ENCODE assay signal across 8 cellular contexts in genomic region chr17:38729368-38729885, GRCh38. TPM values are rescaled to one million over a fixed set of nuclear protein-coding genes. Genes with fewer than 3 reads are reported as not detected.
DNase-seq lines count a peak whose midpoint lies in the region; ATAC-seq, FAIRE-seq and TF ChIP-seq lines count a peak whose summit lies in the region.

No MANE protein-coding gene starts in this region.

- peak overlapping the region; percentile 53 for H3K27ac ChIP-seq in CD8-positive, alpha-beta T cell (ENCODE audit: low read depth, low read length)
- H3K27ac ChIP-seq in PC-9 (no peak overlapping the region), endothelial cell of umbilical vein (ENCODE audit: insufficient read depth, low read depth, low read length) (no peak overlapping the region), ovary (peak overlapping the region; percentile 70 to 74)

- no peaks in the 10 kb centered on the region for H3K9me3 ChIP-seq in CD8-positive, alpha-beta T cell (ENCODE audit: low read length)
- H3K9me3 ChIP-seq in PC-9 (ENCODE audit: insufficient read depth, low read depth) (no peaks in the 10 kb centered on the region), endothelial cell of umbilical vein (replicated peaks; ENCODE audit: control insufficient read depth, insufficient read depth, low read length) (no peaks in the 10 kb centered on the region), ovary (no peaks in the 10 kb centered on the region)

- H2AFZ ChIP-seq in PC-9, result no peak overlapping the region
- peak overlapping the region; percentile 55 for H2AFZ ChIP-seq in endothelial cell of umbilical vein (ENCODE audit: low read depth, low read length)

- ATAC-seq in CD8-positive, alpha-beta T cell, result no peak
- ATAC-seq in GM21515 (IDR thresholded peaks at IDR 0.05; ENCODE audit: unreplicated experiment) (no peak), HG03095 (IDR thresholded peaks at IDR 0.05; ENCODE audit: unreplicated experiment) (no peak), HG03196 (IDR thresholded peaks at IDR 0.05; ENCODE audit: unreplicated experiment) (no peak)

- DNase-seq in CD8-positive, alpha-beta T cell, result no peak
- DNase-seq in PC-9 (no peak), endothelial cell of umbilical vein (ENCODE audit: low read depth, low spot score) (no peak), ovary (no peak), HPDE6-E6E7 (ENCODE audit: extremely low spot score) (no peak)

- H3K79me2 ChIP-seq in PC-9 (ENCODE audit: low read depth), result peaks cover 21% of the 10 kb centered on the region
- peaks cover 3% of the 10 kb centered on the region for H3K79me2 ChIP-seq in endothelial cell of umbilical vein (ENCODE audit: control insufficient read depth, insufficient read depth, low read length)

- no peaks in the 10 kb centered on the region for H3K9me2 ChIP-seq in PC-9 (ENCODE audit: insufficient read depth)

- no TSS peak for BruUV-seq in PC-9 (replicated peaks; lab: Mats Ljungman, UMichigan)
- BruUV-seq in endothelial cell of umbilical vein (replicated peaks; lab: Mats Ljungman, UMichigan), result TSS peak; percentile 5

- H3K4me3 Mint-ChIP-seq in CD8-positive, alpha-beta T cell, result peak overlapping the region; percentile 69

- intact Hi-C loops in CD8-positive, alpha-beta T cell (cut with DNase I, micrococcal nuclease), result loop anchor here in 1 of 2 experiments (2.0 kb wide), 1 partner anchor 69 kb away; the partner anchor contains the start of gene PIP4K2B
- intact Hi-C loops in PC-9 (cut with micrococcal nuclease; ENCODE audit: unreplicated experiment) (no loop called here), endothelial cell of umbilical vein (cut with micrococcal nuclease) (no loop called here), ovary (cut with DNase I) (no loop called here)

- no peaks in the 10 kb centered on the region for H3K9me1 ChIP-seq in endothelial cell of umbilical vein (replicated peaks; ENCODE audit: control insufficient read depth, extremely low read depth, insufficient read depth, low read length)

- FAIRE-seq in endothelial cell of umbilical vein (lab: Jason Lieb, UNC), result no peak

- WGBS in ovary, 3 donors, result 16 to 20% (median 19%) methylated on average over 14 of the region's 14 CpGs

- peaks cover 17% of the 10 kb centered on the region for H3K36me3 Mint-ChIP-seq in CD8-positive, alpha-beta T cell

- CTCF ChIA-PET in CD8-positive, alpha-beta T cell (lab: Charles Lee), result interaction anchor here (0.6 to 3.2 kb wide), 9 partner anchors 12 to 435 kb away, joined by 3 to 20 read pairs (median 4); partner anchors contain the start of genes EPOP and MLLT6
- CTCF ChIA-PET in PC-9 (lab: Charles Lee) (no interaction called here), endothelial cell of umbilical vein (lab: Charles Lee) (interaction anchor here (0.7 to 3.0 kb wide), 4 partner anchors 19 to 171 kb away, joined by 3 to 9 read pairs (median 6); no protein-coding TSS in a partner anchor)

- peak overlapping the region; percentile 52 for H3K9ac ChIP-seq in endothelial cell of umbilical vein (replicated peaks; ENCODE audit: extremely low read depth, insufficient read depth, low read length)

- TF ChIP-seq EP300 in ovary (IDR thresholded peaks at IDR 0.05), result no peak

- no peaks in the 10 kb centered on the region for H3K9me3 Mint-ChIP-seq in CD8-positive, alpha-beta T cell

- H3F3A ChIP-seq in PC-9 (ENCODE audit: insufficient read depth, low read depth), result peaks cover 43% of the 10 kb centered on the region; the same call in 1 of the 2 replicates

- TF ChIP-seq POLR2A in endothelial cell of umbilical vein (IDR thresholded peaks at IDR 0.05; ENCODE audit: low read depth, low read length), result no peak
- no peak for TF ChIP-seq POLR2A in ovary (IDR thresholded peaks at IDR 0.05)

- H3K27me3 Mint-ChIP-seq in CD8-positive, alpha-beta T cell (ENCODE audit: low read depth), result no peaks in the 10 kb centered on the region

- dilution Hi-C loops in endothelial cell of umbilical vein (cut with MboI; ENCODE audit: extremely low pct_ligation_motif_present, low sequenced_read_pairs), result no loop called here

- POLR2A ChIA-PET in CD8-positive, alpha-beta T cell (lab: Charles Lee), result interaction anchor here (0.9 to 3.8 kb wide), 8 partner anchors 8 to 53 kb away, joined by 3 to 89 read pairs (median 14); partner anchors contain the start of genes MLLT6 and PSMB3
- POLR2A ChIA-PET in PC-9 (lab: Charles Lee; ENCODE audit: unreplicated experiment), result no interaction called here
- POLR2A ChIA-PET in endothelial cell of umbilical vein (lab: Charles Lee), result no interaction called here

- no peaks in the 10 kb centered on the region for H3K36me3 ChIP-seq in CD8-positive, alpha-beta T cell (ENCODE audit: insufficient read depth, low read length)
- H3K36me3 ChIP-seq in PC-9 (ENCODE audit: low read depth) (no peaks in the 10 kb centered on the region), endothelial cell of umbilical vein (ENCODE audit: control insufficient read depth in 2 of 2, extremely low read depth in 1 of 2, insufficient read depth in 2 of 2, low read length in 2 of 2) (peaks cover 0 to 5% of the 10 kb centered on the region in 2 experiments), ovary (no peaks in the 10 kb centered on the region)

- peak overlapping the region; percentile 97 for H3K27ac Mint-ChIP-seq in CD8-positive, alpha-beta T cell

- peaks cover 79% of the 10 kb centered on the region for H3K4me1 Mint-ChIP-seq in CD8-positive, alpha-beta T cell (ENCODE audit: low read depth)

- peak overlapping the region; percentile 76 for H3K4me2 ChIP-seq in PC-9
- peak overlapping the region; percentile 63 for H3K4me2 ChIP-seq in endothelial cell of umbilical vein (ENCODE audit: insufficient read depth, low read length)

- no peak for TF ChIP-seq CTCF in CD8-positive, alpha-beta T cell (IDR thresholded peaks at IDR 0.05)
- no peak for TF ChIP-seq CTCF in PC-9 (conservative IDR thresholded peaks at IDR 0.05)
- TF ChIP-seq CTCF in endothelial cell of umbilical vein (IDR thresholded peaks at IDR 0.05; ENCODE audit: extremely low read depth in 1 of 2, insufficient read depth in 1 of 2, low read depth in 1 of 2, low read length in 2 of 2), result no peak
- TF ChIP-seq CTCF in ovary (IDR thresholded peaks at IDR 0.05), result no peak

- H3K4me3 ChIP-seq in CD8-positive, alpha-beta T cell (ENCODE audit: low read depth, low read length), result peak overlapping the region; percentile 53
- H3K4me3 ChIP-seq in PC-9 (peak overlapping the region; percentile 71), endothelial cell of umbilical vein (replicated peaks in 1 of 3; ENCODE audit: insufficient read depth in 1 of 3, low read depth in 1 of 3, low read length in 3 of 3) (peak overlapping the region; percentile 39 to 64 (median 55)), ovary (peak overlapping the region; percentile 42)

- H3K27me3 ChIP-seq in CD8-positive, alpha-beta T cell (ENCODE audit: insufficient read depth, low read length), result no peaks in the 10 kb centered on the region
- H3K27me3 ChIP-seq in PC-9 (ENCODE audit: insufficient read depth, low read depth) (no peaks in the 10 kb centered on the region), endothelial cell of umbilical vein (ENCODE audit: control insufficient read depth in 2 of 2, insufficient read depth in 2 of 2, low read length in 2 of 2) (no peaks in the 10 kb centered on the region), ovary (no peaks in the 10 kb centered on the region)

- H4K20me1 ChIP-seq in PC-9 (ENCODE audit: insufficient read depth) (peaks cover 21% of the 10 kb centered on the region; the same call in 1 of the 2 replicates), endothelial cell of umbilical vein (replicated peaks; ENCODE audit: control insufficient read depth, extremely low read depth, insufficient read depth, low read length) (no peaks in the 10 kb centered on the region)

- peaks cover 78% of the 10 kb centered on the region for H3K4me1 ChIP-seq in CD8-positive, alpha-beta T cell (ENCODE audit: insufficient read depth, low read length)
- H3K4me1 ChIP-seq in PC-9 (replicated peaks; ENCODE audit: insufficient read depth) (peaks cover 11% of the 10 kb centered on the region), endothelial cell of umbilical vein (ENCODE audit: control insufficient read depth, extremely low read depth, insufficient read depth, low read length) (peaks cover 29% of the 10 kb centered on the region), ovary (ENCODE audit: insufficient read depth) (peaks cover 5% of the 10 kb centered on the region)

RNA-seq across cellular contexts. Expression of gene CISD3, which starts 0.7 kb away (rescaled TPM):
- 1 to 10 TPM; 3.5 to 5.7 TPM for total RNA-seq in CD8-positive, alpha-beta T cell
- total RNA-seq in PC-9 (2021), result 36.6 and 38.1 TPM in 2 replicates
- total RNA-seq in endothelial cell of umbilical vein, result 22.6 and 23.7 TPM in 2 replicates
- polyA plus RNA-seq in endothelial cell of umbilical vein, result 8.7 and 11.1 TPM in 2 replicates
- 8.8 and 10.9 TPM in 2 replicates for polyA plus RNA-seq in endothelial cell of umbilical vein (2011; cell fraction: cytosol; rRNA removed)
- 3.4 and 4.0 TPM in 2 replicates for polyA plus RNA-seq in endothelial cell of umbilical vein (2011; cell fraction: nucleus; rRNA removed)
- polyA plus RNA-seq in endothelial cell of umbilical vein (2012), result 16.3 and 17.9 TPM in 2 replicates
- 2.0 and 2.6 TPM in 2 replicates for polyA minus RNA-seq in endothelial cell of umbilical vein
- polyA minus RNA-seq in endothelial cell of umbilical vein (2011; cell fraction: cytosol; rRNA and poly(A)+ RNA removed), result 18.3 TPM
- polyA minus RNA-seq in endothelial cell of umbilical vein (2011; cell fraction: nucleus; rRNA and poly(A)+ RNA removed), result 1.1 and 2.0 TPM in 2 replicates
- total RNA-seq in ovary, result 10 to 100 TPM in 5 of 7 donors, 1 to 10 TPM in 2; 6.2 to 31.1 (median 24.4) TPM
- 10 to 100 TPM in 1 of 2 donors, 1 to 10 TPM in 1; 6.6 to 18.4 TPM for polyA plus RNA-seq in ovary

RNA-seq across cellular contexts. Expression of gene PCGF2, which starts 18.7 kb away (rescaled TPM):
- total RNA-seq in CD8-positive, alpha-beta T cell, result not detected
- total RNA-seq in PC-9 (2021) (26.9 and 43.3 TPM in 2 replicates), endothelial cell of umbilical vein (77.5 and 78.4 TPM in 2 replicates), ovary (10 to 100 TPM in 6 of 7 donors, 1 to 10 TPM in 1; 7.4 to 92.7 (median 63.4) TPM)
- polyA plus RNA-seq in endothelial cell of umbilical vein (39.8 and 45.3 TPM in 2 replicates), ovary (10 to 100 TPM; 21.5 to 27.2 TPM)
- polyA plus RNA-seq in endothelial cell of umbilical vein (2011; cell fraction: cytosol; rRNA removed), result 28.6 and 32.6 TPM in 2 replicates
- polyA plus RNA-seq in endothelial cell of umbilical vein (2011; cell fraction: nucleus; rRNA removed), result 29.6 and 36.9 TPM in 2 replicates
- 55.8 and 74.4 TPM in 2 replicates for polyA plus RNA-seq in endothelial cell of umbilical vein (2012)
- 20.3 and 20.9 TPM in 2 replicates for polyA minus RNA-seq in endothelial cell of umbilical vein
- polyA minus RNA-seq in endothelial cell of umbilical vein (2011; cell fraction: cytosol; rRNA and poly(A)+ RNA removed), result 16.7 TPM
- 7.9 and 14.5 TPM in 2 replicates for polyA minus RNA-seq in endothelial cell of umbilical vein (2011; cell fraction: nucleus; rRNA and poly(A)+ RNA removed)

RNA-seq across cellular contexts. Expression of gene PSMB3, which starts 23.1 kb away (rescaled TPM):
- 10 to 100 TPM; 53.6 to 64.2 TPM for total RNA-seq in CD8-positive, alpha-beta T cell
- total RNA-seq in PC-9 (2021), result 262 and 278 TPM in 2 replicates
- 213 and 227 TPM in 2 replicates for total RNA-seq in endothelial cell of umbilical vein
- 685 and 705 TPM in 2 replicates for polyA plus RNA-seq in endothelial cell of umbilical vein
- polyA plus RNA-seq in endothelial cell of umbilical vein (2011; cell fraction: cytosol; rRNA removed), result 539 and 649 TPM in 2 replicates
- polyA plus RNA-seq in endothelial cell of umbilical vein (2011; cell fraction: nucleus; rRNA removed), result 229 and 250 TPM in 2 replicates
- 242 and 303 TPM in 2 replicates for polyA plus RNA-seq in endothelial cell of umbilical vein (2012)
- 271 and 276 TPM in 2 replicates for polyA minus RNA-seq in endothelial cell of umbilical vein
- 192 TPM for polyA minus RNA-seq in endothelial cell of umbilical vein (2011; cell fraction: cytosol; rRNA and poly(A)+ RNA removed)
- 33.6 and 42.4 TPM in 2 replicates for polyA minus RNA-seq in endothelial cell of umbilical vein (2011; cell fraction: nucleus; rRNA and poly(A)+ RNA removed)
- 100 to 1,000 TPM in 3 of 7 donors, 10 to 100 TPM in 4; 77.0 to 145 (median 82.0) TPM for total RNA-seq in ovary
- 100 to 1,000 TPM; 106 to 138 TPM for polyA plus RNA-seq in ovary

RNA-seq across cellular contexts. Expression of gene MLLT6, which starts 24.4 kb away (rescaled TPM):
- total RNA-seq in CD8-positive, alpha-beta T cell, result 100 to 1,000 TPM; 313 to 316 TPM
- total RNA-seq in PC-9 (2021) (113 and 127 TPM in 2 replicates), endothelial cell of umbilical vein (85.4 and 86.6 TPM in 2 replicates), ovary (100 to 1,000 TPM in 5 of 7 donors, 10 to 100 TPM in 2; 73.2 to 278 (median 183) TPM)
- polyA plus RNA-seq in endothelial cell of umbilical vein (32.1 and 35.7 TPM in 2 replicates), ovary (10 to 100 TPM; 52.3 to 99.4 TPM)
- 21.1 and 29.6 TPM in 2 replicates for polyA plus RNA-seq in endothelial cell of umbilical vein (2011; cell fraction: cytosol; rRNA removed)
- 144 and 172 TPM in 2 replicates for polyA plus RNA-seq in endothelial cell of umbilical vein (2011; cell fraction: nucleus; rRNA removed)
- 37.7 and 42.7 TPM in 2 replicates for polyA plus RNA-seq in endothelial cell of umbilical vein (2012)
- 68.1 and 78.3 TPM in 2 replicates for polyA minus RNA-seq in endothelial cell of umbilical vein
- 34.7 TPM for polyA minus RNA-seq in endothelial cell of umbilical vein (2011; cell fraction: cytosol; rRNA and poly(A)+ RNA removed)
- 72.9 and 91.4 TPM in 2 replicates for polyA minus RNA-seq in endothelial cell of umbilical vein (2011; cell fraction: nucleus; rRNA and poly(A)+ RNA removed)

RNA-seq across cellular contexts. Expression of gene EPOP, which starts 54.7 kb away (rescaled TPM):
- under 1 TPM; 0.89 to 0.98 TPM for total RNA-seq in CD8-positive, alpha-beta T cell
- total RNA-seq in PC-9 (2021) (8.4 and 10.6 TPM in 2 replicates), endothelial cell of umbilical vein (2.6 and 2.9 TPM in 2 replicates), ovary (1 to 10 TPM in 3 of 7 donors, under 1 TPM in 4; 0.83 to 1.7 (median 0.86) TPM)
- polyA plus RNA-seq in endothelial cell of umbilical vein (0.43 and 0.54 TPM in 2 replicates), ovary (under 1 TPM; 0.50 to 0.61 TPM)
- 0.67 and 0.82 TPM in 2 replicates for polyA plus RNA-seq in endothelial cell of umbilical vein (2011; cell fraction: cytosol; rRNA removed)
- 0.36 and 0.38 TPM in 2 replicates for polyA plus RNA-seq in endothelial cell of umbilical vein (2011; cell fraction: nucleus; rRNA removed)
- polyA plus RNA-seq in endothelial cell of umbilical vein (2012), result 4.5 and 5.2 TPM in 2 replicates
- polyA minus RNA-seq in endothelial cell of umbilical vein, result 0.44 and 0.68 TPM in 2 replicates
- 5.8 TPM for polyA minus RNA-seq in endothelial cell of umbilical vein (2011; cell fraction: cytosol; rRNA and poly(A)+ RNA removed)
- 0.10 and 0.34 TPM in 2 replicates for polyA minus RNA-seq in endothelial cell of umbilical vein (2011; cell fraction: nucleus; rRNA and poly(A)+ RNA removed)

Comparison
In these comparisons a context has a peak if more than half of its experiments do, and no peak if none do; other contexts are left out.
1. H3K27ac ChIP-seq: peak in CD8-positive, alpha-beta T cell (single experiment) and ovary (2 of 2); none in PC-9 (single experiment) and endothelial cell of umbilical vein (single experiment).
2. RNA of gene PCGF2, which starts 18.7 kb away (total RNA-seq): 77.5 to 78.4 TPM in endothelial cell of umbilical vein, 7.4 to 92.7 TPM in ovary and 26.9 to 43.3 TPM in PC-9; not detected in CD8-positive, alpha-beta T cell; every median in the first group is over 4 times any median in the second.
3. Peak in every context shown above with its lines, with median percentiles within 50 percentile points of each other: H3K4me3 ChIP-seq.